In genomic region chr9:91489391-91489899, GRCh38 we compare ENCODE assay signal across 14 cellular contexts.
DNase-seq lines count a peak whose midpoint lies in the region; ATAC-seq and TF ChIP-seq lines count a peak whose summit lies in the region.
"Had no signal": no experiment of that assay in that cellular context is flagged by ENCODE, and none has a peak within 500 bp of the region (broad histone marks: within the 10 kb centered on the region; RNA-seq: fewer than 3 reads in every experiment).

No MANE protein-coding gene starts in this region.

- H3K27me3 ChIP-seq in mesenchymal stem cell (ENCODE audit: control insufficient read depth in 1 of 2, insufficient read depth in 1 of 2, low read length in 2 of 2) (no peaks in the 10 kb centered on the region), thoracic aorta (replicated peaks; ENCODE audit: insufficient read depth) (no peaks in the 10 kb centered on the region), SJCRH30 (peaks cover 2% of the 10 kb centered on the region)
- H3K27me3 ChIP-seq: pancreas, stomach had no signal

- TF ChIP-seq CTCF in astrocyte of the spinal cord (IDR thresholded peaks at IDR 0.05; ENCODE audit: low read depth, low read length) = no peak
- no peak for TF ChIP-seq CTCF in thoracic aorta (IDR thresholded peaks at IDR 0.05)

- H3K4ac ChIP-seq in mesenchymal stem cell (ENCODE audit: low read depth in 1 of 2, low read length in 2 of 2) = no peak overlapping the region

- H3K23ac ChIP-seq in mesenchymal stem cell (ENCODE audit: low read length in 2 of 2) = no peak overlapping the region

- H3K4me3 ChIP-seq in astrocyte of the spinal cord (ENCODE audit: low read depth, low read length) (no peak overlapping the region), mesenchymal stem cell (ENCODE audit: insufficient read depth in 1 of 2, low read depth in 1 of 2, low read length in 2 of 2) (no peak overlapping the region), thoracic aorta (no peak overlapping the region), SJCRH30 (no peak overlapping the region)
- H3K4me3 ChIP-seq: lung, pancreas, stomach had no signal

- no peak overlapping the region for H2BK15ac ChIP-seq in mesenchymal stem cell (ENCODE audit: low read depth, poor library complexity, severe bottlenecking)

- H3K4me2 ChIP-seq in mesenchymal stem cell (ENCODE audit: low read length, poor library complexity, severe bottlenecking) = no peak overlapping the region

- peak overlapping the region in 1 of 2 experiments; percentile 29 for H3K18ac ChIP-seq in mesenchymal stem cell (ENCODE audit: low read depth in 1 of 2, low read length in 2 of 2)

- no peak overlapping the region for H4K91ac ChIP-seq in mesenchymal stem cell (ENCODE audit: low read length)

- H3K27ac ChIP-seq in mesenchymal stem cell (ENCODE audit: low read length, poor library complexity, severe bottlenecking) (no peak overlapping the region), thoracic aorta (peak overlapping the region in 1 of 2 donors; percentile 47), SJCRH30 (no peak overlapping the region)
- H3K27ac ChIP-seq: C4-2B, pancreas had no signal

- H3K9me3 ChIP-seq in mesenchymal stem cell (ENCODE audit: control insufficient read depth, low read length) = no peaks in the 10 kb centered on the region
- H3K9me3 ChIP-seq in thoracic aorta = no peaks in the 10 kb centered on the region
- no peaks in the 10 kb centered on the region for H3K9me3 ChIP-seq in SJCRH30 (replicated peaks)
- H3K9me3 ChIP-seq: pancreas, stomach had no signal

- H3K14ac ChIP-seq in mesenchymal stem cell (ENCODE audit: low read length in 2 of 2) = no peak overlapping the region

- no peaks in the 10 kb centered on the region for H3K36me3 ChIP-seq in mesenchymal stem cell (ENCODE audit: control insufficient read depth in 1 of 2, insufficient read depth in 2 of 2, low read depth in 1 of 2, low read length in 2 of 2)
- H3K36me3 ChIP-seq in thoracic aorta = no peaks in the 10 kb centered on the region
- H3K36me3 ChIP-seq in SJCRH30 = no peaks in the 10 kb centered on the region
- H3K36me3 ChIP-seq: pancreas, stomach had no signal

- no peak overlapping the region for H2AFZ ChIP-seq in mesenchymal stem cell (ENCODE audit: low read depth, low read length)

- no peak overlapping the region for H2BK5ac ChIP-seq in mesenchymal stem cell (ENCODE audit: low read depth, low read length, poor library complexity, severe bottlenecking)

- no peak for DNase-seq in Right ventricle myocardium inferior (ENCODE audit: missing footprints)
- DNase-seq in cardiac septum (ENCODE audit: low spot score) = no peak
- DNase-seq in astrocyte of the spinal cord (ENCODE audit: low read depth, low spot score) = peak; percentile 91
- DNase-seq in mesenchymal stem cell = peak; percentile 79
- DNase-seq in thoracic aorta (ENCODE audit: low spot score) = no peak
- no peak for DNase-seq in erythroblast (lab: John Stamatoyannopoulos, UW)
- no peak for DNase-seq in SJCRH30
- no peak for DNase-seq in SK-N-DZ (ENCODE audit: low spot score)
- DNase-seq: aorta, NCI-H526, pancreas, stomach had no signal

- no peaks in the 10 kb centered on the region for H3K79me1 ChIP-seq in mesenchymal stem cell (replicated peaks; ENCODE audit: low read length, poor library complexity, severe bottlenecking)

- ATAC-seq in Right ventricle myocardium inferior = peak; percentile 40
- peak; percentile 67 for ATAC-seq in thoracic aorta (ENCODE audit: insufficient number of reproducible peaks, low FRiP score, low read depth)

- peak overlapping the region in 1 of 2 experiments; percentile 31 for H2BK12ac ChIP-seq in mesenchymal stem cell (ENCODE audit: low read length in 2 of 2)

- TF ChIP-seq POLR2A in erythroblast (IDR thresholded peaks at IDR 0.05; ENCODE audit: low read length) = no peak

- H3K4me1 ChIP-seq in mesenchymal stem cell (ENCODE audit: control insufficient read depth, insufficient read depth, low read depth, low read length) (peaks cover 12% of the 10 kb centered on the region), thoracic aorta (ENCODE audit: control insufficient read depth in 1 of 2, low read depth in 2 of 2) (peaks cover 4 to 13% of the 10 kb centered on the region in 2 donors), SJCRH30 (no peaks in the 10 kb centered on the region; the same call in 1 of the 2 replicates)
- H3K4me1 ChIP-seq: pancreas, stomach had no signal

- H3K9ac ChIP-seq in mesenchymal stem cell (ENCODE audit: low read length) = peak overlapping the region; percentile 57

- intact Hi-C loops in Right ventricle myocardium inferior (cut with DNase I) (no loop called here), cardiac septum (cut with DNase I) (loop anchor here (2.0 to 5.0 kb wide), 2 partner anchors 83 to 389 kb away; no protein-coding TSS in a partner anchor)

- H4K8ac ChIP-seq in mesenchymal stem cell (ENCODE audit: low read length) = peak overlapping the region; percentile 52

- no peak overlapping the region for H2BK120ac ChIP-seq in mesenchymal stem cell (ENCODE audit: low read depth, low read length)

- 75% methylated on average over 5 of the region's 5 CpGs for WGBS in mesenchymal stem cell

- in situ Hi-C loops in astrocyte of the spinal cord (cut with HindIII; ENCODE audit: low sequenced_read_pairs) = no loop called here

- H2AK5ac ChIP-seq in mesenchymal stem cell (ENCODE audit: low read length, severe bottlenecking) = no peak overlapping the region

Comparison
In these comparisons a context has a peak if more than half of its experiments do, and no peak if none do; other contexts are left out.
1. DNase-seq: peak in astrocyte of the spinal cord (single experiment) and mesenchymal stem cell (single experiment); none in Right ventricle myocardium inferior (single experiment), cardiac septum (single experiment), thoracic aorta (single experiment), erythroblast (0 of 2), SJCRH30 (0 of 2) and SK-N-DZ (single experiment).